16 cellular contexts compared by ENCODE assay signal in genomic region chr5:17816947-17817346, GRCh38.
A peak's percentile ranks its signal among the peaks of the same experiment; 100 is the strongest.
DNase-seq lines count a peak whose midpoint lies in the region; ATAC-seq and TF ChIP-seq lines count a peak whose summit lies in the region.
"Had no signal": no experiment of that assay in that cellular context is flagged by ENCODE, and none has a peak within 500 bp of the region (broad histone marks: within the 10 kb centered on the region; RNA-seq: fewer than 3 reads in every experiment).

No MANE protein-coding gene starts in this region.

- peak overlapping the region; percentile 77 for H3K27ac Mint-ChIP-seq in osteocyte (ENCODE audit: unreplicated experiment)
- H3K27ac Mint-ChIP-seq: CD4-positive, CD25-positive, alpha-beta regulatory T cell; IgD-negative memory B cell had no signal

- TF ChIP-seq CTCF in osteocyte (IDR thresholded peaks at IDR 0.05) (no peak), lower lobe of right lung (IDR thresholded peaks at IDR 0.05) (no peak)

- no peaks in the 10 kb centered on the region for H3K9me3 ChIP-seq in lower lobe of right lung
- H3K9me3 ChIP-seq: BE2C, Caco-2, HAP-1 had no signal

- no peak for ATAC-seq in GM21423 (IDR thresholded peaks at IDR 0.05; ENCODE audit: unreplicated experiment)
- ATAC-seq in lower lobe of right lung, result no peak

- H2AFZ ChIP-seq in ACC112 (ENCODE audit: low read length, unreplicated experiment), result no peak overlapping the region
- H2AFZ ChIP-seq: GM23248 had no signal

- no peaks in the 10 kb centered on the region for H3K27me3 Mint-ChIP-seq in osteocyte (ENCODE audit: unreplicated experiment)
- H3K27me3 Mint-ChIP-seq: CD4-positive, CD25-positive, alpha-beta regulatory T cell had no signal

- H3K36me3 ChIP-seq in ACC112 (ENCODE audit: insufficient read depth, low read length), result no peaks in the 10 kb centered on the region
- H3K36me3 ChIP-seq in lower lobe of right lung, result no peaks in the 10 kb centered on the region
- H3K36me3 ChIP-seq: BE2C, HAP-1 had no signal

- intact Hi-C loops in lower lobe of right lung (cut with DNase I), result no loop called here

- H3K4me3 Mint-ChIP-seq in osteocyte (ENCODE audit: unreplicated experiment), result no peak overlapping the region
- H3K4me3 Mint-ChIP-seq: CD4-positive, CD25-positive, alpha-beta regulatory T cell; IgD-negative memory B cell had no signal

- no peaks in the 10 kb centered on the region for H3K79me2 ChIP-seq in ACC112 (ENCODE audit: control insufficient read depth, insufficient read depth, low read length, unreplicated experiment)

- H3K27ac ChIP-seq in ACC112 (ENCODE audit: low read depth, low read length) (peak overlapping the region; percentile 62), lower lobe of right lung (no peak overlapping the region)
- H3K27ac ChIP-seq: GM23248 had no signal

- H3K36me3 Mint-ChIP-seq in osteocyte (ENCODE audit: unreplicated experiment), result no peaks in the 10 kb centered on the region
- H3K36me3 Mint-ChIP-seq: CD4-positive, CD25-positive, alpha-beta regulatory T cell; IgD-negative memory B cell had no signal

- DNase-seq in amniotic epithelial cell (ENCODE audit: low read depth), result peak; percentile 25
- peak; percentile 66 for DNase-seq in iris pigment epithelial cell (ENCODE audit: low read depth)
- DNase-seq in osteocyte (ENCODE audit: extremely low spot score, unreplicated experiment), result no peak
- DNase-seq in activated CD4-positive, alpha-beta T cell treated with anti-CD3 and anti-CD28 coated beads for 48 hours, result no peak
- DNase-seq in activated naive CD4-positive, alpha-beta T cell treated with Interleukin-2 at 50 U/mL for 16 hours, result no peak
- no peak for DNase-seq in lower lobe of right lung
- DNase-seq: 8988T; BE2C; C1 segment of cervical spinal cord; Caco-2; CD4-positive, CD25-positive, alpha-beta regulatory T cell; GM23248 had no signal

- H3K4me1 ChIP-seq in ACC112 (ENCODE audit: control insufficient read depth, insufficient read depth, low read length, unreplicated experiment), result peaks cover 22% of the 10 kb centered on the region
- H3K4me1 ChIP-seq in lower lobe of right lung, result no peaks in the 10 kb centered on the region
- H3K4me1 ChIP-seq: BE2C, Caco-2, HAP-1 had no signal

- H3K27me3 ChIP-seq in ACC112 (ENCODE audit: insufficient read depth, low read length), result no peaks in the 10 kb centered on the region
- H3K27me3 ChIP-seq in lower lobe of right lung (ENCODE audit: low read depth), result no peaks in the 10 kb centered on the region
- H3K27me3 ChIP-seq: BE2C had no signal

- H3K9me3 Mint-ChIP-seq in osteocyte (ENCODE audit: unreplicated experiment), result peaks cover 4% of the 10 kb centered on the region
- H3K9me3 Mint-ChIP-seq: IgD-negative memory B cell had no signal

- H3K4me3 ChIP-seq in ACC112 (ENCODE audit: low read depth, low read length), result no peak overlapping the region
- no peak overlapping the region for H3K4me3 ChIP-seq in lower lobe of right lung
- H3K4me3 ChIP-seq: GM23248, HAP-1 had no signal

- peaks cover 64% of the 10 kb centered on the region for H3K4me1 Mint-ChIP-seq in osteocyte (ENCODE audit: unreplicated experiment)
- H3K4me1 Mint-ChIP-seq: CD4-positive, CD25-positive, alpha-beta regulatory T cell; IgD-negative memory B cell had no signal

Comparison
In these comparisons a context has a peak if more than half of its experiments do, and no peak if none do; other contexts are left out.
1. DNase-seq: peak in amniotic epithelial cell (single experiment) and iris pigment epithelial cell (single experiment); none in osteocyte (single experiment), activated CD4-positive, alpha-beta T cell treated with anti-CD3 and anti-CD28 coated beads for 48 hours (single experiment), activated naive CD4-positive, alpha-beta T cell treated with Interleukin-2 at 50 U/mL for 16 hours (single experiment) and lower lobe of right lung (single experiment).